Comparison of ENCODE assay signal across 7 cellular contexts in the genomic region with DNA sequence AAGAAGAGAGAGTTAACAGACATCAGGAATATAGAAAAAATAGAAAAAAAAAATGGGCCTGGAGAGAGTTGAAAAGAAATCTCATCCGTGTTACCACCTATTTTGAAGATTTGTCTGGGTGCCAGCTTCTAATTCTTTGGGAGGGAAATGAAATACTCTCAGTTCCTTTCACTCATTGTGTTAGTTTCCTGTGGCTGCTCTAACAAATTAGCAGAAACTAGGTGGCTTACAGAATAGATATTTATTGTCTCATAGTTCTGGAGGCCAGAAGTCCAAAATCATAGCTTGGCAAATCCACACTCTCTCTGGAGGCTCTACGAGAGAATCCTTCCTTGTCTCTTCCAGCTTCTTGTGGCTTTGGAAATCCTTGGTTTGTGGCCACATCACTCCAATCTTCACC.
"Had no signal": no experiment of that assay in that cellular context is flagged by ENCODE, and none has a peak within 500 bp of the region (broad histone marks: within the 10 kb centered on the region; RNA-seq: fewer than 3 reads in every experiment).

No MANE protein-coding gene starts in this region.

- H3K4me3 ChIP-seq: GM23248, HAP-1 had no signal

- DNase-seq: GM23248, GOT3, H7, HFFc6, KBM-7 had no signal

- H3K27ac ChIP-seq: GM23248, HL-60 had no signal
